In genomic region chr16:2208308-2208707, GRCh38 we compare ENCODE assay signal across 1 cellular context.
TF ChIP-seq lines count a peak whose summit lies in the region.

No MANE protein-coding gene starts in this region.

TF ChIP-seq in HEK293T, 16 proteins besides CTCF, POLR2A, EP300 and RAD21 (continued from another document):
- no peak for TF ChIP-seq ARNT (IDR thresholded peaks at IDR 0.05)
- no peak for TF ChIP-seq BHLHE40 (IDR thresholded peaks at IDR 0.05; ENCODE audit: borderline replicate concordance)
- no peak for TF ChIP-seq NFRKB (IDR thresholded peaks at IDR 0.05)
- TF ChIP-seq ZNF384 (IDR thresholded peaks at IDR 0.05), result no peak
- no peak for TF ChIP-seq FOXA1 (IDR thresholded peaks at IDR 0.05)
- TF ChIP-seq ELF4 (IDR thresholded peaks at IDR 0.05), result no peak
- TF ChIP-seq FOXK2 (IDR thresholded peaks at IDR 0.05), result no peak
- TF ChIP-seq TARDBP (IDR thresholded peaks at IDR 0.05), result no peak
- TF ChIP-seq FOXM1 (IDR thresholded peaks at IDR 0.05; ENCODE audit: borderline replicate concordance), result no peak
- no peak for TF ChIP-seq CTBP1 (IDR thresholded peaks at IDR 0.05; ENCODE audit: borderline replicate concordance)
